22 cellular contexts compared by ENCODE assay signal in the genomic region with DNA sequence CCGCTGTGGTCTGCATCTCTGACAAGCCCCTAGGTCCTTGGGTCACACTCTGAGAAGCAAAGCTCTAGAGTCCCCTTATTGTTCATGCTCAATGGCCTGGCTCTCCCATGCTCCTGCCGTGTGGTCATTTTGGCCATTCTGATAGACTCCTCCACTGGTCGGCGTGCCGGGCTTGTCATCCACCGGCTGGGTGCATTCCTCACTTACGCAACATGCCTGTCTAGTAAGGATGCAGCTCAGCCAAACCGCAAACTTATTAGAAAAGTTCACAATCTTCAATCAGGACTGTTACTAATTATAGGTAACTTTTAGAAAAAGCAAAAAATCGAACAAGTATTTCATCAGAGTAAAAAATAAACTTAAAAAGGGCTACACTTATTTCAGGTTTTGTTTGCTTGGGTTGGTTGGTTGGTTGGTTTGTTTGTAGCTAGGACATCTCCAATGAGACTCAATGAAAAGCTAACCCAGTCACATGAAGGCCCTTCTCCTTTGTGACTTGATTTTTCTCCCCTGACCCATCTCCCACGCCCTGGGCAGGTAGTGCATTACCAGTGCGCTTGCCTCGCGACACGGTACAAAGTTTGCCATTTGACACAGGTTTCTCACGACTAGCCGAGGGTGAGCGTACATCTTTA. TPM values are rescaled to one million over a fixed set of nuclear protein-coding genes. Genes with fewer than 3 reads are reported as not detected.
DNase-seq lines count a peak whose midpoint lies in the region; ATAC-seq, FAIRE-seq and TF ChIP-seq lines count a peak whose summit lies in the region.
"Had no signal": no experiment of that assay in that cellular context is flagged by ENCODE, and none has a peak within 500 bp of the region (broad histone marks: within the 10 kb centered on the region; RNA-seq: fewer than 3 reads in every experiment).

No MANE protein-coding gene starts in this region.

- TF ChIP-seq CTCF in CD4-positive, alpha-beta T cell (IDR thresholded peaks at IDR 0.05), result no peak
- TF ChIP-seq CTCF in H1 (IDR thresholded peaks at IDR 0.05; ENCODE audit: control extremely low read depth in 1 of 3, insufficient read depth in 1 of 3, low read depth in 1 of 3, low read length in 3 of 3) (no peak), neural progenitor cell (IDR thresholded peaks at IDR 0.05) (no peak)

- no peaks in the 10 kb centered on the region for H3K23me2 ChIP-seq in H1 (ENCODE audit: low read depth, low read length)

- TF ChIP-seq EP300 in H1 (IDR thresholded peaks at IDR 0.05; ENCODE audit: borderline replicate concordance in 1 of 2, low read depth in 2 of 2, low read length in 2 of 2), result no peak

- H3K27ac ChIP-seq in CD4-positive, alpha-beta T cell (ENCODE audit: low read depth, low read length), result no peak overlapping the region
- H3K27ac ChIP-seq in H1 (ENCODE audit: low read depth, low read length), result no peak overlapping the region
- H3K27ac ChIP-seq in neural progenitor cell, result no peak overlapping the region
- H3K27ac ChIP-seq: cardiac muscle cell, sigmoid colon, SK-N-MC, thyroid gland had no signal

- H3K4me2 ChIP-seq in H1 (ENCODE audit: insufficient read depth in 1 of 2, low read depth in 2 of 2, low read length in 2 of 2) (no peak overlapping the region), neural progenitor cell (no peak overlapping the region)

- 93% methylated on average over 17 of the region's 17 CpGs; no CpG with 5 or more reads in 1 of the 2 experiments for WGBS in H1 (ENCODE audit: extremely low coverage in 1 of 2, insufficient coverage in 1 of 2, insufficient read length in 1 of 2, insufficient replicate concordance in 2 of 2, low coverage in 1 of 2, low lambda C conversion rate in 2 of 2, missing lambda C conversion rate in 1 of 2), 2 experiments

- H3K4me1 ChIP-seq in H1 (replicated peaks in 1 of 4; ENCODE audit: control insufficient read depth in 3 of 4, insufficient read depth in 4 of 4, low read length in 3 of 4) (peaks cover 0 to 11% (median 6%) of the 10 kb centered on the region in 4 experiments; a peak in 6 of 7 replicates), neural progenitor cell (peaks cover 18% of the 10 kb centered on the region)

- no peak overlapping the region for H4K91ac ChIP-seq in H1 (replicated peaks; ENCODE audit: insufficient read length, low read length)

- H2BK5ac ChIP-seq in H1 (ENCODE audit: low read depth, low read length), result no peak overlapping the region

- no peak overlapping the region for H2BK15ac ChIP-seq in H1 (ENCODE audit: low read length)

- H3K56ac ChIP-seq in H1 (replicated peaks; ENCODE audit: insufficient read length, low read depth, low read length), result no peak overlapping the region

- H4K5ac ChIP-seq in H1 (ENCODE audit: insufficient read length, low read depth, low read length), result no peak overlapping the region

- no peaks in the 10 kb centered on the region for H3K9me3 ChIP-seq in CD4-positive, alpha-beta T cell (ENCODE audit: control insufficient read depth, low read length)
- H3K9me3 ChIP-seq in H1 (ENCODE audit: insufficient read depth in 2 of 2, low read depth in 1 of 2, low read length in 1 of 2), result no peaks in the 10 kb centered on the region
- H3K9me3 ChIP-seq in neural progenitor cell (ENCODE audit: low read depth), result no peaks in the 10 kb centered on the region
- H3K9me3 ChIP-seq: MG63, sigmoid colon, thyroid gland had no signal

- H3K18ac ChIP-seq in H1 (ENCODE audit: extremely low read depth, low read length), result no peak overlapping the region

- no peak overlapping the region for H3K14ac ChIP-seq in H1 (ENCODE audit: insufficient read length)

- intact Hi-C loops in CD4-positive, alpha-beta T cell (cut with DNase I, micrococcal nuclease), result no loop called here

- DNase-seq in CD4-positive, alpha-beta T cell, result no peak
- DNase-seq in MV-4-11 (lab: John Stamatoyannopoulos, UW), result peak; percentile 51
- no peak for DNase-seq in H1 (ENCODE audit: low read depth in 1 of 2, low spot score in 2 of 2)
- no peak for DNase-seq in neural progenitor cell (ENCODE audit: low spot score)
- no peak for DNase-seq in HuH-7 (ENCODE audit: low spot score)
- DNase-seq in NAMALWA (ENCODE audit: low spot score), result no peak
- DNase-seq in NK-92 (lab: John Stamatoyannopoulos, UW; ENCODE audit: unreplicated experiment), result no peak
- DNase-seq: activated CD4-positive, CD25-positive, alpha-beta regulatory T cell; activated CD8-positive, alpha-beta memory T cell treated with anti-CD3 and anti-CD28 coated beads for 24 hours; activated T-cell treated with anti-CD3 and anti-CD28 coated beads, Interleukin-2, amount 50 U/mL, for 72 hours; AML-193; erythroblast; GF-D8; H7; left colon; MG63; NCI-H774; sigmoid colon; stimulated activated naive CD4-positive, alpha-beta T cell; thyroid gland had no signal

- H3K9ac ChIP-seq in H1 (replicated peaks in 1 of 4; ENCODE audit: extremely low read depth in 1 of 4, low read depth in 3 of 4, low read length in 3 of 4) (no peak overlapping the region), neural progenitor cell (no peak overlapping the region)

- POLR2A ChIA-PET in CD4-positive, alpha-beta T cell (lab: Charles Lee), result no interaction called here
- POLR2A ChIA-PET in H1 (lab: Charles Lee; ENCODE audit: partially characterized antibody), result no interaction called here

- TF ChIP-seq RAD21 in H1 (IDR thresholded peaks at IDR 0.05 in 1 of 2, conservative IDR thresholded peaks at IDR 0.05 in 1 of 2; ENCODE audit: low read depth in 2 of 2, low read length in 2 of 2), result no peak

- no peaks in the 10 kb centered on the region for H3K27me3 Mint-ChIP-seq in CD4-positive, alpha-beta T cell
- H3K27me3 Mint-ChIP-seq in neural progenitor cell (ENCODE audit: insufficient read depth, low read depth), result peaks cover 5% of the 10 kb centered on the region

- H3K23ac ChIP-seq in H1 (ENCODE audit: insufficient read length), result no peak overlapping the region

- H2AFZ ChIP-seq in H1 (ENCODE audit: low read length) (no peak overlapping the region), neural progenitor cell (replicated peaks) (no peak overlapping the region)

- H2BK120ac ChIP-seq in H1 (replicated peaks; ENCODE audit: low read depth, low read length), result no peak overlapping the region

- no peak overlapping the region for H3K4me3 Mint-ChIP-seq in CD4-positive, alpha-beta T cell
- no peak overlapping the region for H3K4me3 Mint-ChIP-seq in neural progenitor cell
- H3K4me3 Mint-ChIP-seq: activated T-cell treated with anti-CD3 and anti-CD28 coated beads, Interleukin-2, amount 50 U/mL, for 72 hours had no signal

- H3K9me3 Mint-ChIP-seq in CD4-positive, alpha-beta T cell, result no peaks in the 10 kb centered on the region
- no peaks in the 10 kb centered on the region for H3K9me3 Mint-ChIP-seq in neural progenitor cell
- H3K9me3 Mint-ChIP-seq: activated T-cell treated with anti-CD3 and anti-CD28 coated beads, Interleukin-2, amount 50 U/mL, for 72 hours had no signal

- H4K20me1 ChIP-seq in H1 (replicated peaks in 1 of 2; ENCODE audit: control insufficient read depth in 1 of 2, insufficient read depth in 2 of 2, low read length in 2 of 2), result peaks cover 0 to 11% of the 10 kb centered on the region in 2 experiments
- H4K20me1 ChIP-seq in neural progenitor cell (ENCODE audit: low read depth), result peaks cover 24% of the 10 kb centered on the region

- CTCF ChIA-PET in CD4-positive, alpha-beta T cell (lab: Charles Lee), result interaction anchor here (1.2 kb wide), 1 partner anchor 10 kb away, joined by 3 read pairs; no protein-coding TSS in a partner anchor
- CTCF ChIA-PET in H1 (lab: Charles Lee; ENCODE audit: partially characterized antibody), result interaction anchor here (1.0 kb wide), 1 partner anchor 121 kb away, joined by 4 read pairs; no protein-coding TSS in a partner anchor

- H3K4ac ChIP-seq in H1 (replicated peaks; ENCODE audit: insufficient read length, low read depth, low read length), result no peak overlapping the region

- H3K36me3 Mint-ChIP-seq in CD4-positive, alpha-beta T cell (ENCODE audit: low read depth), result peaks cover 56% of the 10 kb centered on the region
- H3K36me3 Mint-ChIP-seq in neural progenitor cell, result peaks cover 8% of the 10 kb centered on the region

- H3K79me2 ChIP-seq in H1 (ENCODE audit: control insufficient read depth in 1 of 2, insufficient read depth in 2 of 2, low read length in 2 of 2) (peaks cover 0 to 69% of the 10 kb centered on the region in 2 experiments; a peak in 3 of 4 replicates), neural progenitor cell (ENCODE audit: low read depth) (peaks cover 6% of the 10 kb centered on the region)

- H2BK12ac ChIP-seq in H1 (ENCODE audit: low read depth, low read length), result no peak overlapping the region

- TF ChIP-seq POLR2A in H1 (IDR thresholded peaks at IDR 0.05; ENCODE audit: control extremely low read depth in 1 of 2, low read depth in 2 of 2, low read length in 2 of 2), result no peak

- no peaks in the 10 kb centered on the region for H3K27me3 ChIP-seq in CD4-positive, alpha-beta T cell (ENCODE audit: control insufficient read depth, insufficient read depth, low read length)
- no peaks in the 10 kb centered on the region for H3K27me3 ChIP-seq in H1 (replicated peaks in 1 of 4; ENCODE audit: control insufficient read depth in 3 of 4, extremely low read depth in 1 of 4, insufficient read depth in 3 of 4, low read length in 3 of 4)
- no peaks in the 10 kb centered on the region for H3K27me3 ChIP-seq in neural progenitor cell
- H3K27me3 ChIP-seq: cardiac muscle cell, MG63, sigmoid colon, thyroid gland had no signal

- no peak for ATAC-seq in CD4-positive, alpha-beta T cell (ENCODE audit: poor library complexity)
- ATAC-seq: activated T-cell treated with anti-CD3 and anti-CD28 coated beads, Interleukin-2, amount 50 U/mL, for 72 hours; left colon had no signal

- peaks cover 7% of the 10 kb centered on the region; the same call in 1 of the 2 replicates for H3K79me1 ChIP-seq in H1 (ENCODE audit: low read depth, low read length)

- peak overlapping the region; percentile 19 for H3K27ac Mint-ChIP-seq in CD4-positive, alpha-beta T cell
- peak overlapping the region; percentile 26 for H3K27ac Mint-ChIP-seq in neural progenitor cell

- peaks cover 86% of the 10 kb centered on the region for H3K4me1 Mint-ChIP-seq in CD4-positive, alpha-beta T cell (ENCODE audit: low read depth)
- H3K4me1 Mint-ChIP-seq in neural progenitor cell, result peaks cover 24% of the 10 kb centered on the region

- H3F3A ChIP-seq in neural progenitor cell (ENCODE audit: low read depth), result no peaks in the 10 kb centered on the region

- H4K8ac ChIP-seq in H1 (ENCODE audit: extremely low read depth, insufficient read depth, low read length), result no peak overlapping the region

- FAIRE-seq in H1 (lab: Jason Lieb, UNC), result no peak

- no peak overlapping the region for H2BK20ac ChIP-seq in H1 (ENCODE audit: low read length)

- H3K4me3 ChIP-seq in H1 (ENCODE audit: extremely low read depth in 1 of 4, insufficient read depth in 2 of 4, low read depth in 3 of 4, low read length in 4 of 4) (no peak overlapping the region), neural progenitor cell (no peak overlapping the region)
- H3K4me3 ChIP-seq: cardiac muscle cell, MG63, sigmoid colon, SK-N-MC, thyroid gland had no signal

- no peaks in the 10 kb centered on the region; a peak in 1 of 8 replicates for H3K36me3 ChIP-seq in H1 (ENCODE audit: control insufficient read depth in 2 of 4, insufficient read depth in 4 of 4, low read length in 3 of 4)
- no peaks in the 10 kb centered on the region for H3K36me3 ChIP-seq in neural progenitor cell
- H3K36me3 ChIP-seq: cardiac muscle cell, MG63, thyroid gland had no signal

- peak overlapping the region; percentile 77; the same call in 1 of the 2 replicates for H2AK5ac ChIP-seq in H1 (ENCODE audit: low read depth, low read length)

RNA-seq across cellular contexts. Expression of gene IRF2, which starts 41.0 kb away (rescaled TPM):
- total RNA-seq in CD4-positive, alpha-beta T cell, result 10 to 100 TPM; 11.4 to 14.9 TPM
- 12.5 and 13.8 TPM in 2 replicates for total RNA-seq in H1 (2021; fragmentation: NEBNext Ultra II Directional; extraction: Animal tissue kit (Norgen Biotek cat#: 25700))
- 10.7 and 17.0 TPM in 2 replicates for polyA plus RNA-seq in H1 (2011; rRNA removed)
- polyA plus RNA-seq in H1 (2011; cell fraction: cytosol; rRNA removed), result 11.9 TPM
- polyA plus RNA-seq in H1 (2011; cell fraction: nucleus; rRNA removed), result 10.1 TPM
- 11.2 to 13.5 TPM (median 13.0 TPM) in 4 replicates for polyA plus RNA-seq in H1 (2012, experiment 1 of 2)
- 3.0 TPM for polyA plus RNA-seq in H1 (2012, experiment 2 of 2)
- polyA plus RNA-seq in H1 (2013, experiment 1 of 2), result 8.7 TPM
- polyA plus RNA-seq in H1 (2013, experiment 2 of 2), result 6.7 TPM
- 19.2 and 25.2 TPM in 2 replicates for polyA minus RNA-seq in H1 (2011; rRNA and poly(A)+ RNA removed)
- 19.8 TPM for polyA minus RNA-seq in H1 (2011; cell fraction: cytosol; rRNA and poly(A)+ RNA removed)
- polyA minus RNA-seq in H1 (2011; cell fraction: nucleus; rRNA and poly(A)+ RNA removed), result 16.6 TPM
- total RNA-seq in neural progenitor cell (ENCODE audit: low replicate concordance), result 12.7 and 16.1 TPM in 2 replicates
